In the genomic region with DNA sequence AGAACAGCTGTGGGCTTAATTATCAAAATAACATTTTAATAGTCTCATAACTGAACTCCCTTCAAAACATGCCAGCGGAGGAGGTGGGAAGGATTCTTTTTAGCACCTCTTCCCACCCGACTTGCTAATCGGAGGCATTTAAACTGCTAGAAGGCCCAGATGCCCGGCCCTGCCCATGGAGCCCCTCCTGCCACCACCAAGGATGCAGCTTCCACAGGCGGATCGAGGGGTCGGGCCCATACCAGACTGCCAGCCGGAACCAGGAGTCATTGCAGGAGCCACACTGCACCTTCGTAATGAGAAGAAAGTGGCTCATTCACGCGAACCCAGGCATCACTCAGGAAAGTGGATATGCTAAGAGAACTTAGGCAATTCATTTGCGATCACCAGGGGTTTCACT, we compare ENCODE assay signal across 1 cellular context.
TF ChIP-seq lines count a peak whose summit lies in the region.

No MANE protein-coding gene starts in this region.

TF ChIP-seq in WTC11, 78 proteins besides CTCF, POLR2A, EP300 and RAD21 (continued from another document):
- TF ChIP-seq, protein P1, sequence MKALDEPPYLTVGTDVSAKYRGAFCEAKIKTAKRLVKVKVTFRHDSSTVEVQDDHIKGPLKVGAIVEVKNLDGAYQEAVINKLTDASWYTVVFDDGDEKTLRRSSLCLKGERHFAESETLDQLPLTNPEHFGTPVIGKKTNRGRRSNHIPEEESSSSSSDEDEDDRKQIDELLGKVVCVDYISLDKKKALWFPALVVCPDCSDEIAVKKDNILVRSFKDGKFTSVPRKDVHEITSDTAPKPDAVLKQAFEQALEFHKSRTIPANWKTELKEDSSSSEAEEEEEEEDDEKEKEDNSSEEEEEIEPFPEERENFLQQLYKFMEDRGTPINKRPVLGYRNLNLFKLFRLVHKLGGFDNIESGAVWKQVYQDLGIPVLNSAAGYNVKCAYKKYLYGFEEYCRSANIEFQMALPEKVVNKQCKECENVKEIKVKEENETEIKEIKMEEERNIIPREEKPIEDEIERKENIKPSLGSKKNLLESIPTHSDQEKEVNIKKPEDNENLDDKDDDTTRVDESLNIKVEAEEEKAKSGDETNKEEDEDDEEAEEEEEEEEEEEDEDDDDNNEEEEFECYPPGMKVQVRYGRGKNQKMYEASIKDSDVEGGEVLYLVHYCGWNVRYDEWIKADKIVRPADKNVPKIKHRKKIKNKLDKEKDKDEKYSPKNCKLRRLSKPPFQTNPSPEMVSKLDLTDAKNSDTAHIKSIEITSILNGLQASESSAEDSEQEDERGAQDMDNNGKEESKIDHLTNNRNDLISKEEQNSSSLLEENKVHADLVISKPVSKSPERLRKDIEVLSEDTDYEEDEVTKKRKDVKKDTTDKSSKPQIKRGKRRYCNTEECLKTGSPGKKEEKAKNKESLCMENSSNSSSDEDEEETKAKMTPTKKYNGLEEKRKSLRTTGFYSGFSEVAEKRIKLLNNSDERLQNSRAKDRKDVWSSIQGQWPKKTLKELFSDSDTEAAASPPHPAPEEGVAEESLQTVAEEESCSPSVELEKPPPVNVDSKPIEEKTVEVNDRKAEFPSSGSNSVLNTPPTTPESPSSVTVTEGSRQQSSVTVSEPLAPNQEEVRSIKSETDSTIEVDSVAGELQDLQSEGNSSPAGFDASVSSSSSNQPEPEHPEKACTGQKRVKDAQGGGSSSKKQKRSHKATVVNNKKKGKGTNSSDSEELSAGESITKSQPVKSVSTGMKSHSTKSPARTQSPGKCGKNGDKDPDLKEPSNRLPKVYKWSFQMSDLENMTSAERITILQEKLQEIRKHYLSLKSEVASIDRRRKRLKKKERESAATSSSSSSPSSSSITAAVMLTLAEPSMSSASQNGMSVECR (CRISPR knock-in tag; IDR thresholded peaks at IDR 0.05; ENCODE audit: borderline replicate concordance): no peak
- TF ChIP-seq CBFB (CRISPR knock-in tag; IDR thresholded peaks at IDR 0.05; ENCODE audit: low read depth) (no peak), IRF1 (CRISPR knock-in tag; IDR thresholded peaks at IDR 0.05) (no peak), EMX1 (CRISPR knock-in tag; IDR thresholded peaks at IDR 0.05) (no peak), IRF2 (CRISPR knock-in tag; IDR thresholded peaks at IDR 0.05; ENCODE audit: borderline replicate concordance, low read depth) (no peak), USF2 (CRISPR knock-in tag; IDR thresholded peaks at IDR 0.05) (no peak), HMGXB4 (CRISPR knock-in tag; IDR thresholded peaks at IDR 0.05) (no peak), ATF2 (CRISPR knock-in tag; IDR thresholded peaks at IDR 0.05; ENCODE audit: borderline replicate concordance, low read depth) (no peak)
